In the genomic region with DNA sequence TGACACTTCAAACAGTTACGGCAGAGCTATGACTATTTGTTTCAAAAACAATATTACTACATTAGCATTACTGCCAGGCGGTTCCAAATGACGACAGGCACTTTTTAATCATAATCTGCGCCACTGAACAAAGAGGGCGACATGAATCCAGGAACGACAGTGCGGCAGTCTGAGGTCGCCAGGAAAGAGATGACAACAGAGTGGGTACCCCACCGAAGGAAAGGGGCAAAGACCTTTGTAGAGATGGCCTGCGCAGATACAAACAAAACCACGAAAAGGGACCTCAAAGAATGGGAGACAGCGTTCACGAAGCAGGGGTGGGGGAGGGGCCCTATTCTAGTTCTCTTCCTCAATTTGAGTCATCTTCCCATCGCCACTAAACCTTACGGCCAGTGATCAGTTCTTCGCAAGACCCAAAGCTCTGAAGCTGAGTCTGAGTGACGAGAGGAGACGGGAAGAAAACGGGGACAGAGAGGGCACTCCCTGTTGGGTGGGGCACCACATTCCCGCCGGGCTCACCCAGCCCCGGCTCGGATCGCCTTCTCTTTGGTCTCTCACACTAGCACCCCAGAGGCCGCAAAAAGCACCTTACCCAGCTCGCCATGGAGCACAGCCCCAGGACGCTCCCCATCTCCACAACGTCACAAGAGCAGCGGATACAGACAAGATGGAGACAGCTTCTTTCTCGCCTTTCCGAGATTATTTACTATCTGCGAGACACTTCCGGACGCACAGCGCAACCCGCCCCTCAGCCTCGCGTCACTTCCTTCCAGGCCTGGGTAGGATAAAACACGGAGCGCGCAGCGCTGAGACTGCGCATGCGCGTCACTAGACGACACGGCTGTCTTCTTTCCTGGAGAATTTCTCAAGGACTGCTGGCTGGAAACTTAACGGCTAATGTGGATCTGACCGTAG, we compare ENCODE assay signal across 8 cellular contexts. TPM values are rescaled to one million over a fixed set of nuclear protein-coding genes. Genes with fewer than 3 reads are reported as not detected.
DNase-seq lines count a peak whose midpoint lies in the region; ATAC-seq and TF ChIP-seq lines count a peak whose summit lies in the region.

A gene (minus strand): TSS at position 701 of the 915 bp plus-strand sequence. CDS start 70 bp downstream, at position 631.

- H3K27ac ChIP-seq in KMS-11, result peak within 1 kb of the TSS; percentile 71
- H3K27ac ChIP-seq in Peyer's patch, result peak within 1 kb of the TSS; percentile 91 to 94 (median 93)
- H3K27ac ChIP-seq in muscle layer of colon (ENCODE audit: low read depth, low read length), result peak within 1 kb of the TSS; percentile 97

- H3K9me3 ChIP-seq in Peyer's patch (no peaks in the 10 kb centered on the region), muscle layer of colon (ENCODE audit: low read length) (no peaks in the 10 kb centered on the region)

- H3K4me2 ChIP-seq in KMS-11, result peak within 1 kb of the TSS; percentile 86

- no peaks in the 10 kb centered on the region for H3K36me3 ChIP-seq in KMS-11 (ENCODE audit: insufficient read depth)
- peaks cover 0 to 1% (median 0%) of the 10 kb centered on the region in 3 donors for H3K36me3 ChIP-seq in Peyer's patch
- peaks cover 4% of the 10 kb centered on the region for H3K36me3 ChIP-seq in muscle layer of colon (ENCODE audit: insufficient read depth, low read length)

- peak within 1 kb of the TSS; percentile 75 for H2AFZ ChIP-seq in KMS-11 (ENCODE audit: low read depth)

- ATAC-seq in GM21737 (IDR thresholded peaks at IDR 0.05; ENCODE audit: unreplicated experiment), result peak; percentile 99
- peak; percentile 99 for ATAC-seq in esophagus mucosa

- H3K79me2 ChIP-seq in KMS-11 (ENCODE audit: insufficient read depth, low read depth), result peaks cover 51% of the 10 kb centered on the region

- no peak for TF ChIP-seq CTCF in KMS-11 (conservative IDR thresholded peaks at IDR 0.05; ENCODE audit: low read depth, low read length)
- no peak for TF ChIP-seq CTCF in Peyer's patch (IDR thresholded peaks at IDR 0.05)

- peaks cover 8% of the 10 kb centered on the region for H3K4me1 ChIP-seq in KMS-11 (ENCODE audit: low read depth, poor library complexity, severe bottlenecking)
- peaks cover 0 to 17% (median 0%) of the 10 kb centered on the region in 4 donors for H3K4me1 ChIP-seq in Peyer's patch
- H3K4me1 ChIP-seq in muscle layer of colon (ENCODE audit: insufficient read depth, low read length), result peaks cover 9% of the 10 kb centered on the region

- H3K27me3 ChIP-seq in KMS-11 (ENCODE audit: insufficient read depth, low read depth), result no peaks in the 10 kb centered on the region
- H3K27me3 ChIP-seq in Peyer's patch, result no peaks in the 10 kb centered on the region
- H3K27me3 ChIP-seq in muscle layer of colon (ENCODE audit: control insufficient read depth in 1 of 2, insufficient read depth in 2 of 2, low read length in 2 of 2), result no peaks in the 10 kb centered on the region

- H3K4me3 ChIP-seq in KMS-11 (IDR thresholded peaks at IDR 0.05; ENCODE audit: insufficient read depth, low read depth, low read length) (no peak within 1 kb of the TSS), Peyer's patch (peak within 1 kb of the TSS; percentile 68 to 79 (median 73)), muscle layer of colon (ENCODE audit: low read depth in 1 of 2, low read length in 2 of 2) (peak within 1 kb of the TSS; percentile 95 to 98)

- TF ChIP-seq POLR2A in Peyer's patch (IDR thresholded peaks at IDR 0.05), result peak; percentile 82 to 91

- H4K20me1 ChIP-seq in KMS-11 (ENCODE audit: insufficient read depth), result no peaks in the 10 kb centered on the region

- H3K9ac ChIP-seq in KMS-11 (peak within 1 kb of the TSS; percentile 68), muscle layer of colon (ENCODE audit: low read length) (peak within 1 kb of the TSS; percentile 97)

- peak; percentile 77 for DNase-seq in DMS53 treated with DMSO at 0.1 percent for 48 hours (lab: John Stamatoyannopoulos, UW; ENCODE audit: unreplicated experiment)
- peak; percentile 91 to 98 (median 95) for DNase-seq in Peyer's patch
- peak; percentile 91 to 92 for DNase-seq in activated T-cell treated with anti-CD3 and anti-CD28 coated beads, Interleukin-2, amount 50 U/mL, for 48 hours
- DNase-seq in stimulated activated CD8-positive, alpha-beta memory T cell treated with anti-CD3 and anti-CD28 coated beads, Interleukin-7, amount 100 ng/mL, for 24 hours (ENCODE audit: low read depth), result peak; percentile 83

RNA-seq across cellular contexts. Expression of the gene that starts here (rescaled TPM):
- total RNA-seq in Peyer's patch (100 to 1,000 TPM in 1 of 4 donors, 10 to 100 TPM in 3; 50.3 to 115 (median 70.0) TPM), esophagus mucosa (46.0 TPM)
